In genomic region chr13:106612688-106613087, GRCh38 we compare ENCODE assay signal across 13 cellular contexts. TPM values are rescaled to one million over a fixed set of nuclear protein-coding genes. Genes with fewer than 3 reads are reported as not detected.
A peak's percentile ranks its signal among the peaks of the same experiment; 100 is the strongest.
DNase-seq lines count a peak whose midpoint lies in the region; ATAC-seq, FAIRE-seq and TF ChIP-seq lines count a peak whose summit lies in the region.
"Had no signal": no experiment of that assay in that cellular context is flagged by ENCODE, and none has a peak within 500 bp of the region (broad histone marks: within the 10 kb centered on the region; RNA-seq: fewer than 3 reads in every experiment).

No MANE protein-coding gene starts in this region.

- intact Hi-C loops in Right ventricle myocardium superior (cut with DNase I), result loop anchor here (10.0 kb wide), 1 partner anchor 68 kb away; no protein-coding TSS in a partner anchor

- H3K4me2 ChIP-seq in neural progenitor cell, result no peak overlapping the region

- H3K36me3 ChIP-seq in neural progenitor cell, result no peaks in the 10 kb centered on the region

- H3K9ac ChIP-seq in neural progenitor cell, result no peak overlapping the region

- H3K4me3 Mint-ChIP-seq in neural progenitor cell, result no peak overlapping the region

- DNase-seq in AML-193 (lab: John Stamatoyannopoulos, UW) (peak; percentile 26 to 61), SKM-1 treated with dmso at 0.1 percent for 144 hours (lab: John Stamatoyannopoulos, UW; ENCODE audit: unreplicated experiment) (peak; percentile 53), Right ventricle myocardium superior (peak; percentile 81), neural progenitor cell (ENCODE audit: low spot score) (no peak), frontal cortex (ENCODE audit: low spot score in 2 of 2) (no peak)
- no peak for DNase-seq in NK-92 treated with Interleukin-12 subunit alpha and Interleukin-12 subunit beta, amount 100 ng/mL, for 24 hours (lab: John Stamatoyannopoulos, UW)
- DNase-seq: activated naive CD4-positive, alpha-beta T cell treated with anti-CD3 and anti-CD28 coated beads, Interleukin-2, amount 50 U/mL, for 16 hours; DMS79 treated with DMSO at 0.1 percent for 48 hours; NCI-H69 had no signal

- H3K36me3 Mint-ChIP-seq in neural progenitor cell, result no peaks in the 10 kb centered on the region

- H3K27ac Mint-ChIP-seq in neural progenitor cell, result no peak overlapping the region

- no peaks in the 10 kb centered on the region for H3K9me3 ChIP-seq in neural progenitor cell (ENCODE audit: low read depth)

- H4K20me1 ChIP-seq in neural progenitor cell (ENCODE audit: low read depth), result no peaks in the 10 kb centered on the region

- ATAC-seq in Right ventricle myocardium superior (ENCODE audit: poor library complexity) (peak; percentile 74), HG02840 (IDR thresholded peaks at IDR 0.05; ENCODE audit: low FRiP score, unreplicated experiment) (no peak), HG02588 (IDR thresholded peaks at IDR 0.05; ENCODE audit: unreplicated experiment) (no peak)

- peak overlapping the region; percentile 47 for H2AFZ ChIP-seq in neural progenitor cell (replicated peaks)

- FAIRE-seq in frontal cortex (lab: Jason Lieb, UNC), result no peak
- FAIRE-seq: colon, GM19239 had no signal

- no peak overlapping the region for H3K27ac ChIP-seq in neural progenitor cell

- H3K4me3 ChIP-seq in neural progenitor cell, result no peak overlapping the region

- no peaks in the 10 kb centered on the region for H3K9me3 Mint-ChIP-seq in neural progenitor cell

- no peaks in the 10 kb centered on the region for H3K27me3 ChIP-seq in neural progenitor cell

- peaks cover 10% of the 10 kb centered on the region for H3F3A ChIP-seq in neural progenitor cell (ENCODE audit: low read depth)

- peaks cover under 1% of the 10 kb centered on the region for H3K4me1 ChIP-seq in neural progenitor cell

- no peaks in the 10 kb centered on the region for H3K79me2 ChIP-seq in neural progenitor cell (ENCODE audit: low read depth)

- peaks cover 5% of the 10 kb centered on the region for H3K27me3 Mint-ChIP-seq in neural progenitor cell (ENCODE audit: insufficient read depth, low read depth)

- H3K4me1 Mint-ChIP-seq in neural progenitor cell, result peaks cover 3% of the 10 kb centered on the region

- TF ChIP-seq CTCF in neural progenitor cell (IDR thresholded peaks at IDR 0.05), result no peak

RNA-seq across cellular contexts. Expression of gene ARGLU1, which starts 44.8 kb away (rescaled TPM):
- total RNA-seq in Right ventricle myocardium superior, result 25.6 TPM
- total RNA-seq in neural progenitor cell (ENCODE audit: low replicate concordance), result 371 and 467 TPM in 2 replicates
- 97.4 TPM for total RNA-seq in frontal cortex

Comparison
In these comparisons a context has a peak if more than half of its experiments do, and no peak if none do; other contexts are left out.
1. DNase-seq: peak in AML-193 (2 of 2), SKM-1 treated with dmso at 0.1 percent for 144 hours (single experiment) and Right ventricle myocardium superior (single experiment); none in neural progenitor cell (single experiment), frontal cortex (0 of 2) and NK-92 treated with Interleukin-12 subunit alpha and Interleukin-12 subunit beta, amount 100 ng/mL, for 24 hours (single experiment).